In the genomic region with DNA sequence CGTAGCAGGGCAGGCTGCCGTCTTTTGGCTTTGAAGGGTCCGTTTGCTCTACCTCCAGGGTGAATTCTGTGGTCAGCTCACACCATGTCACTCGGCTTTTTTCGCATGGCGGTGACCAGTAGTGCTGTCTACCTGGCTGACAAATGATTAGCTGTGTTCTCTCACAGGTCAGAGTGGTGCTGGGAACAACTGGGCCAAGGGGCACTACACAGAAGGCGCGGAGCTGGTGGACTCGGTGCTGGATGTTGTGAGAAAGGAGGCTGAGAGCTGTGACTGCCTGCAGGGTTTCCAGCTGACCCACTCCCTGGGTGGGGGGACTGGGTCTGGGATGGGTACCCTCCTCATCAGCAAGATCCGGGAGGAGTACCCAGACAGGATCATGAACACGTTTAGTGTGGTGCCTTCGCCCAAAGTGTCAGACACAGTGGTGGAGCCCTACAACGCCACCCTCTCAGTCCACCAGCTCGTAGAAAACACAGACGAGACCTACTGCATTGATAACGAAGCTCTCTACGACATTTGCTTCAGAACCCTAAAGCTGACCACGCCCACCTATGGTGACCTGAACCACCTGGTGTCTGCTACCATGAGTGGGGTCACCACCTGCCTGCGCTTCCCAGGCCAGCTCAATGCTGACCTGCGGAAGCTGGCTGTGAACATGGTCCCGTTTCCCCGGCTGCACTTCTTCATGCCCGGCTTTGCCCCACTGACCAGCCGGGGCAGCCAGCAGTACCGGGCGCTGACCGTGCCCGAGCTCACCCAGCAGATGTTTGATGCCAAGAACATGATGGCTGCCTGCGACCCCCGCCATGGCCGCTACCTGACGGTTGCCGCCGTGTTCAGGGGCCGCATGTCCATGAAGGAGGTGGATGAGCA, we compare ENCODE assay signal across 8 cellular contexts. TPM values are rescaled to one million over a fixed set of nuclear protein-coding genes. Genes with fewer than 3 reads are reported as not detected.
DNase-seq lines count a peak whose midpoint lies in the region; ATAC-seq and TF ChIP-seq lines count a peak whose summit lies in the region.

No MANE protein-coding gene starts in this region.

- no peaks in the 10 kb centered on the region for H3K9me3 Mint-ChIP-seq in T-helper 1 cell treated with Interleukin-12 subunit alpha and Interleukin-12 subunit beta and Interleukin-4 antibody, amounts not matched to agents 30 μg/mL and 1 μg/mL, for 36 hours
- H3K9me3 Mint-ChIP-seq in activated naive CD8-positive, alpha-beta T cell treated with anti-CD3 and anti-CD28 coated beads, Interleukin-2, amount 50 U/mL, for 24 hours = no peaks in the 10 kb centered on the region

- TF ChIP-seq EP300 in suprapubic skin (IDR thresholded peaks at IDR 0.05) = no peak

- H3K4me1 ChIP-seq in suprapubic skin = peaks cover 67% of the 10 kb centered on the region

- H3K27ac ChIP-seq in suprapubic skin = peak overlapping the region; percentile 96

- no peak for TF ChIP-seq POLR2A in suprapubic skin (IDR thresholded peaks at IDR 0.05)

- ATAC-seq in activated naive CD8-positive, alpha-beta T cell treated with anti-CD3 and anti-CD28 coated beads, Interleukin-2, amount 50 U/mL, for 24 hours = no peak
- no peak for ATAC-seq in HG02981 (IDR thresholded peaks at IDR 0.05; ENCODE audit: unreplicated experiment)

- H3K4me1 Mint-ChIP-seq in T-helper 1 cell treated with Interleukin-12 subunit alpha and Interleukin-12 subunit beta and Interleukin-4 antibody, amounts not matched to agents 30 μg/mL and 1 μg/mL, for 36 hours (ENCODE audit: low read depth) = peaks cover 23% of the 10 kb centered on the region
- H3K4me1 Mint-ChIP-seq in activated naive CD8-positive, alpha-beta T cell treated with anti-CD3 and anti-CD28 coated beads, Interleukin-2, amount 50 U/mL, for 24 hours = peaks cover 31% of the 10 kb centered on the region

- peak overlapping the region; percentile 77 for H3K27ac Mint-ChIP-seq in T-helper 1 cell treated with Interleukin-12 subunit alpha and Interleukin-12 subunit beta and Interleukin-4 antibody, amounts not matched to agents 30 μg/mL and 1 μg/mL, for 36 hours
- H3K27ac Mint-ChIP-seq in activated naive CD8-positive, alpha-beta T cell treated with anti-CD3 and anti-CD28 coated beads, Interleukin-2, amount 50 U/mL, for 24 hours = peak overlapping the region; percentile 88

- no peak for DNase-seq in T-helper 1 cell
- DNase-seq in activated naive CD8-positive, alpha-beta T cell treated with anti-CD3 and anti-CD28 coated beads, Interleukin-2, amount 50 U/mL, for 24 hours = no peak
- DNase-seq in kidney epithelial cell (ENCODE audit: low read depth) = no peak
- no peak for DNase-seq in suprapubic skin (ENCODE audit: low spot score in 2 of 2)
- DNase-seq in middle frontal gyrus (ENCODE audit: extremely low spot score, low spot score) = no peak
- DNase-seq in activated CD4-positive, alpha-beta T cell treated with anti-CD3 and anti-CD28 coated beads, Interleukin-2, amount 50 U/mL, for 4 hours = no peak

- no peaks in the 10 kb centered on the region for H3K27me3 Mint-ChIP-seq in T-helper 1 cell treated with Interleukin-12 subunit alpha and Interleukin-12 subunit beta and Interleukin-4 antibody, amounts not matched to agents 30 μg/mL and 1 μg/mL, for 36 hours (ENCODE audit: low read depth)
- peaks cover 3% of the 10 kb centered on the region for H3K27me3 Mint-ChIP-seq in activated naive CD8-positive, alpha-beta T cell treated with anti-CD3 and anti-CD28 coated beads, Interleukin-2, amount 50 U/mL, for 24 hours

- peak overlapping the region; percentile 96 for H3K4me3 ChIP-seq in kidney epithelial cell (ENCODE audit: low read depth, low read length)
- peak overlapping the region; percentile 88 for H3K4me3 ChIP-seq in suprapubic skin

- H3K27me3 ChIP-seq in kidney epithelial cell (ENCODE audit: control insufficient read depth, insufficient read depth, low read length) = peaks cover 4% of the 10 kb centered on the region
- no peaks in the 10 kb centered on the region for H3K27me3 ChIP-seq in suprapubic skin

- H3K36me3 ChIP-seq in kidney epithelial cell (ENCODE audit: control insufficient read depth, insufficient read depth, low read length) (peaks cover 10% of the 10 kb centered on the region), suprapubic skin (peaks cover 15% of the 10 kb centered on the region)

- no peaks in the 10 kb centered on the region for H3K9me3 ChIP-seq in suprapubic skin

- H3K4me3 Mint-ChIP-seq in T-helper 1 cell treated with Interleukin-12 subunit alpha and Interleukin-12 subunit beta and Interleukin-4 antibody, amounts not matched to agents 30 μg/mL and 1 μg/mL, for 36 hours = peak overlapping the region; percentile 85
- peak overlapping the region; percentile 83 for H3K4me3 Mint-ChIP-seq in activated naive CD8-positive, alpha-beta T cell treated with anti-CD3 and anti-CD28 coated beads, Interleukin-2, amount 50 U/mL, for 24 hours

- TF ChIP-seq CTCF in kidney epithelial cell (IDR thresholded peaks at IDR 0.05; ENCODE audit: insufficient read depth, low read length, poor library complexity, severe bottlenecking) (no peak), suprapubic skin (IDR thresholded peaks at IDR 0.05) (no peak)

- H3K36me3 Mint-ChIP-seq in T-helper 1 cell treated with Interleukin-12 subunit alpha and Interleukin-12 subunit beta and Interleukin-4 antibody, amounts not matched to agents 30 μg/mL and 1 μg/mL, for 36 hours (ENCODE audit: low read depth) = peaks cover 24% of the 10 kb centered on the region
- peaks cover 25% of the 10 kb centered on the region for H3K36me3 Mint-ChIP-seq in activated naive CD8-positive, alpha-beta T cell treated with anti-CD3 and anti-CD28 coated beads, Interleukin-2, amount 50 U/mL, for 24 hours (ENCODE audit: low read depth)

- 65% methylated on average over 15 of the region's 35 CpGs for WGBS in suprapubic skin

RNA-seq across cellular contexts. Expression of a gene that starts 1.5 kb away (rescaled TPM):
- total RNA-seq in kidney epithelial cell (262 and 275 TPM in 2 replicates), suprapubic skin (100 to 1,000 TPM; 225 to 708 (median 639) TPM)

RNA-seq across cellular contexts. Expression of a gene that starts 8.5 kb away (rescaled TPM):
- total RNA-seq in kidney epithelial cell = not detected in 2 replicates
- total RNA-seq in suprapubic skin = 1 to 10 TPM in 1 of 4 donors, not detected in 3; 1.2 TPM

RNA-seq across cellular contexts. Expression of a gene that starts 11.9 kb away (rescaled TPM):
- total RNA-seq in kidney epithelial cell (0.25 TPM in 1 of 2 replicates, not detected in the other), suprapubic skin (under 1 TPM in 1 of 4 donors, not detected in 3; 0.34 TPM)

RNA-seq across cellular contexts. Expression of a gene that starts 12.6 kb away (rescaled TPM):
- total RNA-seq in kidney epithelial cell (47.3 and 67.0 TPM in 2 replicates), suprapubic skin (10 to 100 TPM; 45.0 to 54.2 (median 50.9) TPM)

RNA-seq across cellular contexts. Expression of a gene that starts 15.3 kb away (rescaled TPM):
- total RNA-seq in kidney epithelial cell (not detected in 2 replicates), suprapubic skin (1 to 10 TPM in 3 of 4 donors, under 1 TPM in 1; 0.34 to 2.0 (median 1.1) TPM)
